8 cellular contexts compared by ENCODE assay signal in the genomic region with DNA sequence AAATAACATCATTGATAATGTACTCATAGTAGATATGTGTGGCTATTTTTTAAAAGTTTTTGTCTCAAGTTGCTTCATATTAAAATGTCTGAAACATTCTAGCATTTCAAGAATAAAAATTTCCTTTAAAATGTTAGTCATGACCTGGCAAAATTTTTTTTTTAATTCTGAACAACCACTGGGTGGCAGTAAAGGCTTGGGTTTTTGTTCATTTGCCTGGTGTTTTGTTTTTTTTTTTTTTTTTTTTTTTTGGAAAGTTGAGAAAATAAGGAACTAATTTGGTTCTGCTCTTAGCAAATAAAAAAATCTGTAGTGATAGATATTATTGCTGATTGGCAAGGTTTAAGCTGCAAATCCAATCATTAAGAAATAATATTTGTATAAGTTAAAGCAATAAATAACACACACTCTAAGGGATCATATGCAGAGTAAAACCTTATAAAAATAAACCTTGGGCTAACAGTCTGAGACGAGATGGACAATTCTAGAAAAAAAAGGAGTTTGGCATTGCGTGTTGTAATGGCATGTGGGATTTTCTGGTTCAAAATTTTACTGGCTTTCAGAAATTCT.
DNase-seq lines count a peak whose midpoint lies in the region; ATAC-seq and TF ChIP-seq lines count a peak whose summit lies in the region.
"Had no signal": no experiment of that assay in that cellular context is flagged by ENCODE, and none has a peak within 500 bp of the region (broad histone marks: within the 10 kb centered on the region; RNA-seq: fewer than 3 reads in every experiment).

No MANE protein-coding gene starts in this region.

- H3K4me3 ChIP-seq in HEK293 (ENCODE audit: low read depth, low read length) = no peak overlapping the region
- H3K4me3 ChIP-seq in RWPE2 (ENCODE audit: severe bottlenecking) = no peak overlapping the region
- no peak overlapping the region for H3K4me3 ChIP-seq in tibial artery
- no peak overlapping the region for H3K4me3 ChIP-seq in lower leg skin (ENCODE audit: low read depth, poor library complexity, severe bottlenecking)

- H3K27me3 ChIP-seq in RWPE2 (ENCODE audit: insufficient read depth, poor library complexity, severe bottlenecking) (no peaks in the 10 kb centered on the region), tibial artery (no peaks in the 10 kb centered on the region)

- TF ChIP-seq CTCF in HEK293 (tag by site-specific recombination; IDR thresholded peaks at IDR 0.05) (no peak), RWPE2 (IDR thresholded peaks at IDR 0.05; ENCODE audit: poor library complexity, severe bottlenecking) (peak; percentile 71), tibial artery (IDR thresholded peaks at IDR 0.05) (peak; percentile 3 to 51), lower leg skin (IDR thresholded peaks at IDR 0.05) (no peak)

- intact Hi-C loops in tibial artery (cut with DNase I; ENCODE audit: low total_unique reads) = loop anchor here (5.0 kb wide), 1 partner anchor 267 kb away; no protein-coding TSS in a partner anchor
- intact Hi-C loops in lower leg skin (cut with DNase I; ENCODE audit: low total_unique reads) = loop anchor here (10.0 kb wide), 2 partner anchors 270 to 340 kb away; no protein-coding TSS in a partner anchor

- 9 to 17% methylated on average over 2 of the region's 2 CpGs for WGBS in lower leg skin, 2 donors

- CTCF ChIA-PET in HEK293 (lab: Yijun Ruan, JAX) = interaction anchor here (0.5 to 1.5 kb wide), 3 partner anchors 8 to 311 kb away, joined by 3 to 7 read pairs (median 4); no protein-coding TSS in a partner anchor

- TF ChIP-seq POLR2A in lower leg skin (IDR thresholded peaks at IDR 0.05) = no peak

- POLR2A ChIA-PET in HEK293 (lab: Yijun Ruan, JAX) = no interaction called here

- DNase-seq in D341Med (ENCODE audit: low spot score) = peak; percentile 25
- no peak for DNase-seq in RWPE2 (ENCODE audit: low spot score)
- DNase-seq in globus pallidus (ENCODE audit: low spot score) = peak; percentile 20
- no peak for DNase-seq in tibial artery
- no peak for DNase-seq in lower leg skin (ENCODE audit: low spot score in 2 of 2)
- DNase-seq: activated B cell treated with CpG ODN at 0.5 μM for 24 hours had no signal

- no peaks in the 10 kb centered on the region for H3K9me3 ChIP-seq in HEK293 (ENCODE audit: control insufficient read depth, insufficient read depth, low read depth, low read length)
- H3K9me3 ChIP-seq in RWPE2 (ENCODE audit: severe bottlenecking) = no peaks in the 10 kb centered on the region
- H3K9me3 ChIP-seq in tibial artery = no peaks in the 10 kb centered on the region

- no peaks in the 10 kb centered on the region for H3K36me3 ChIP-seq in HEK293 (ENCODE audit: control insufficient read depth in 2 of 2, insufficient read depth in 1 of 2, low read length in 2 of 2)
- no peaks in the 10 kb centered on the region for H3K36me3 ChIP-seq in RWPE2 (ENCODE audit: low read depth)
- H3K36me3 ChIP-seq in tibial artery = no peaks in the 10 kb centered on the region

- H3K27ac ChIP-seq in HEK293 (ENCODE audit: extremely low read depth, low read depth, low read length) = no peak overlapping the region
- H3K27ac ChIP-seq in RWPE2 (ENCODE audit: poor library complexity, severe bottlenecking) = no peak overlapping the region
- no peak overlapping the region for H3K27ac ChIP-seq in tibial artery

- ATAC-seq in RWPE2 (ENCODE audit: low read depth) (no peak), GM21367 (IDR thresholded peaks at IDR 0.05; ENCODE audit: unreplicated experiment) (no peak)

- H3K4me1 ChIP-seq in HEK293 (ENCODE audit: control insufficient read depth, insufficient read depth, low read length) (no peaks in the 10 kb centered on the region), RWPE2 (ENCODE audit: insufficient read depth, poor library complexity, severe bottlenecking) (no peaks in the 10 kb centered on the region), tibial artery (no peaks in the 10 kb centered on the region)

TF ChIP-seq in HEK293, 187 proteins besides CTCF, POLR2A, EP300 and RAD21:
- TF ChIP-seq, protein P1, sequence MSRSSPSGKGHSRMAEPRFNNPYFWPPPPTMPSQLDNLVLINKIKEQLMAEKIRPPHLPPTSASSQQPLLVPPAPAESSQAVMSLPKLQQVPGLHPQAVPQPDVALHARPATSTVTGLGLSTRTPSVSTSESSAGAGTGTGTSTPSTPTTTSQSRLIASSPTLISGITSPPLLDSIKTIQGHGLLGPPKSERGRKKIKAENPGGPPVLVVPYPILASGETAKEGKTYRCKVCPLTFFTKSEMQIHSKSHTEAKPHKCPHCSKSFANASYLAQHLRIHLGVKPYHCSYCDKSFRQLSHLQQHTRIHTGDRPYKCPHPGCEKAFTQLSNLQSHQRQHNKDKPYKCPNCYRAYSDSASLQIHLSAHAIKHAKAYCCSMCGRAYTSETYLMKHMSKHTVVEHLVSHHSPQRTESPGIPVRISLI (tag by site-specific recombination; IDR thresholded peaks at IDR 0.05) = peak; percentile 55; the same call in 1 of the 2 replicates
- no peak for TF ChIP-seq GLIS2 (tag by site-specific recombination; IDR thresholded peaks at IDR 0.05)
- peak; percentile 63 for TF ChIP-seq ZNF654 (tag by site-specific recombination; IDR thresholded peaks at IDR 0.05; ENCODE audit: low read depth)
- no peak for TF ChIP-seq ZNF830 (tag by site-specific recombination; IDR thresholded peaks at IDR 0.05; ENCODE audit: low read depth)
- no peak for TF ChIP-seq ZNF132 (tag by site-specific recombination; IDR thresholded peaks at IDR 0.05; ENCODE audit: borderline replicate concordance)

Comparison
In these comparisons a context has a peak if more than half of its experiments do, and no peak if none do; other contexts are left out.
1. DNase-seq: peak in D341Med (single experiment) and globus pallidus (single experiment); none in RWPE2 (single experiment), tibial artery (0 of 2) and lower leg skin (0 of 2).
2. CTCF ChIP-seq: peak in RWPE2 (single experiment) and tibial artery (2 of 2); none in HEK293 (single experiment) and lower leg skin (0 of 3).